ENCODE assay signal across 8 cellular contexts in the genomic region with DNA sequence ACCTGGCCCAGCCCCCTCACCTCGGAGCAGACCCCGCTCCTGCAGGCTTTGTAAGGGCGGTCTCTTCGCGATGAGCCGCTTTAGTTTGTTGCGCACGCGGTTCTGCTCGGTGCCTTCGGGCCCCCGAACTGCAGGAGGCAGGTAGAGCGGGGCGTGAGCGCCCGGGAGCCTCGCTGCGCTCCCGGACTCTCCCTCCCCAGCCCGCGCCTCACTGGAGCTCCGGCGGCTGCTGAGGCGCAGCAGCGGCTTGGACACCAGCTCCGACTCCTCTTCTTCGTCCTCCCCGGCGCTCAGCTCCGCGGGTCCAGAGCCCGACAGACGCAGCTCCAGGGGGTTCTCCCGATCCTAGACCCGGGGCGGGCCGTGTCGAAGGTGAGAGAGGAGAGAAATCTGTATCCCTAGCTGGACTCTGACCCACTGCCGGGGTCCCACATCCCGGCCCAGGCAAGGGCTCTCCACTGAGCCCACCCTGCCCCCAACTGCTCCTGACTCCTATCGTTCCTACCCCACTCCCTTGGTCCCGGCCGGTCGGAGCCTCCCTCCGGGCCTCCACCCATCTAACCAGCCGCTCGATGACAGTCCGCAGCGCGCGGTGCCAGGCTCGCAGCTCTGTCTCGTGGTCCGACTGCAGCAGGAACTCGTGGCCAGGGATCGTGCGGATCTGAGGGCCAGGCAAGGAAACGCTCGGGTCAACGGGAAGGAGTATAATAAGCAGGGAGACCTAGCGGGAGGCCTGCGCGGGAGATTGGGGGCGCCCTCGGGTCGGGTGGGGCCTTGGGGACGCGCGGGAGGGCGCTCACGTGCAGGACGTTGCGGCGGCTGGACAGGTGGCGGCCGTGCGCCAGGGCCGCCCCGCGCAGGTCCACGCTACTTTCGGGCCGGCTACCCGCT. TPM values are rescaled to one million over a fixed set of nuclear protein-coding genes. Genes with fewer than 3 reads are reported as not detected.
A peak's percentile ranks its signal among the peaks of the same experiment; 100 is the strongest.
DNase-seq lines count a peak whose midpoint lies in the region; ATAC-seq and TF ChIP-seq lines count a peak whose summit lies in the region.

No MANE protein-coding gene starts in this region.

- ATAC-seq in CD4-positive, CD25-positive, alpha-beta regulatory T cell (ENCODE audit: low read depth in 2 of 2): no peak
- ATAC-seq in HG03354 (IDR thresholded peaks at IDR 0.05; ENCODE audit: poor library complexity, severe bottlenecking, unreplicated experiment) (peak; percentile 13), mucosa of descending colon (peak; percentile 21), HG03342 (IDR thresholded peaks at IDR 0.05; ENCODE audit: unreplicated experiment) (no peak), HG03039 (IDR thresholded peaks at IDR 0.05; ENCODE audit: unreplicated experiment) (no peak)

- peak overlapping the region; percentile 43 to 45 for H3K9ac ChIP-seq in duodenal mucosa (ENCODE audit: low read depth in 1 of 2, low read length in 2 of 2)

- intact Hi-C loops in mucosa of descending colon (cut with DNase I, micrococcal nuclease): no loop called here

- no peak for DNase-seq in CD4-positive, CD25-positive, alpha-beta regulatory T cell
- DNase-seq in mucosa of descending colon: peak in 1 of 3 donors; percentile 62
- no peak for DNase-seq in NCI-H2081 (lab: John Stamatoyannopoulos, UW)
- no peak for DNase-seq in activated CD8-positive, alpha-beta memory T cell treated with anti-CD3 and anti-CD28 coated beads, Interleukin-2, amount 50 U/mL, for 4 hours

- peaks cover 13 to 87% (median 64%) of the 10 kb centered on the region in 4 donors for H3K4me1 Mint-ChIP-seq in CD4-positive, CD25-positive, alpha-beta regulatory T cell

- H3K4me3 Mint-ChIP-seq in CD4-positive, CD25-positive, alpha-beta regulatory T cell: peak overlapping the region in 3 of 4 donors; percentile 90 to 100 (median 100)

- peak overlapping the region; percentile 97 for H3K27ac ChIP-seq in CD4-positive, CD25-positive, alpha-beta regulatory T cell (ENCODE audit: insufficient read depth, low read length, poor library complexity, severe bottlenecking)
- no peak overlapping the region for H3K27ac ChIP-seq in duodenal mucosa (ENCODE audit: low read depth, low read length)

- peak overlapping the region; percentile 93 for H3K4me3 ChIP-seq in CD4-positive, CD25-positive, alpha-beta regulatory T cell (ENCODE audit: low read depth, low read length)
- peak overlapping the region; percentile 66 to 72 for H3K4me3 ChIP-seq in duodenal mucosa (ENCODE audit: low read depth in 1 of 2, low read length in 2 of 2)
- no peak overlapping the region for H3K4me3 ChIP-seq in mucosa of descending colon

- no peaks in the 10 kb centered on the region for H3K27me3 Mint-ChIP-seq in CD4-positive, CD25-positive, alpha-beta regulatory T cell

- no peaks in the 10 kb centered on the region for H3K9me3 ChIP-seq in CD4-positive, CD25-positive, alpha-beta regulatory T cell (ENCODE audit: control insufficient read depth in 2 of 2, low read length in 2 of 2)
- no peaks in the 10 kb centered on the region for H3K9me3 ChIP-seq in duodenal mucosa (ENCODE audit: control insufficient read depth in 1 of 2, low read length in 2 of 2)
- no peaks in the 10 kb centered on the region for H3K9me3 ChIP-seq in mucosa of descending colon

- TF ChIP-seq CTCF in mucosa of descending colon (IDR thresholded peaks at IDR 0.05): no peak

- peaks cover 87% of the 10 kb centered on the region for H3K4me1 ChIP-seq in CD4-positive, CD25-positive, alpha-beta regulatory T cell (ENCODE audit: control insufficient read depth, insufficient read depth, low read length, poor library complexity, severe bottlenecking)
- H3K4me1 ChIP-seq in duodenal mucosa (ENCODE audit: control insufficient read depth in 1 of 2, insufficient read depth in 2 of 2, low read length in 2 of 2) (peaks cover 43 to 56% of the 10 kb centered on the region in 2 donors), mucosa of descending colon (ENCODE audit: low read depth) (peaks cover 22% of the 10 kb centered on the region)

- no peaks in the 10 kb centered on the region for H3K27me3 ChIP-seq in CD4-positive, CD25-positive, alpha-beta regulatory T cell (ENCODE audit: control insufficient read depth, insufficient read depth, low read length)
- H3K27me3 ChIP-seq in duodenal mucosa (ENCODE audit: control insufficient read depth in 1 of 2, insufficient read depth in 2 of 2, low read length in 2 of 2): peaks cover 7 to 35% of the 10 kb centered on the region in 2 donors

- peak overlapping the region; percentile 79 to 99 (median 88) for H3K27ac Mint-ChIP-seq in CD4-positive, CD25-positive, alpha-beta regulatory T cell

- H3K9me3 Mint-ChIP-seq in CD4-positive, CD25-positive, alpha-beta regulatory T cell: no peaks in the 10 kb centered on the region

- H3K36me3 Mint-ChIP-seq in CD4-positive, CD25-positive, alpha-beta regulatory T cell: peaks cover 46% of the 10 kb centered on the region

- H3K36me3 ChIP-seq in CD4-positive, CD25-positive, alpha-beta regulatory T cell (ENCODE audit: control insufficient read depth, insufficient read depth, low read length): peaks cover 49% of the 10 kb centered on the region
- H3K36me3 ChIP-seq in duodenal mucosa (ENCODE audit: control insufficient read depth in 1 of 2, insufficient read depth in 2 of 2, low read length in 2 of 2) (peaks cover 2 to 18% of the 10 kb centered on the region in 2 donors), mucosa of descending colon (ENCODE audit: low read depth) (no peaks in the 10 kb centered on the region)

RNA-seq across cellular contexts. Expression of gene ARHGAP9, which starts 4.2 kb away (rescaled TPM):
- 403 TPM for total RNA-seq in CD4-positive, CD25-positive, alpha-beta regulatory T cell
- polyA plus RNA-seq in CD4-positive, CD25-positive, alpha-beta regulatory T cell: 100 to 1,000 TPM; 173 to 192 (median 182) TPM
- total RNA-seq in mucosa of descending colon: 10 to 100 TPM in 2 of 3 donors, 1 to 10 TPM in 1; 8.8 to 18.5 (median 15.0) TPM

RNA-seq across cellular contexts. Expression of gene MARS1, which starts 12.4 kb away (rescaled TPM):
- 219 TPM for total RNA-seq in CD4-positive, CD25-positive, alpha-beta regulatory T cell
- 10 to 100 TPM; 71.9 to 89.4 (median 80.1) TPM for polyA plus RNA-seq in CD4-positive, CD25-positive, alpha-beta regulatory T cell
- total RNA-seq in mucosa of descending colon: 100 to 1,000 TPM in 1 of 3 donors, 10 to 100 TPM in 2; 63.7 to 117 (median 94.7) TPM

RNA-seq across cellular contexts. Expression of gene GLI1, which starts 15.9 kb away (rescaled TPM):
- total RNA-seq in CD4-positive, CD25-positive, alpha-beta regulatory T cell: 0.47 TPM
- polyA plus RNA-seq in CD4-positive, CD25-positive, alpha-beta regulatory T cell: under 1 TPM in 3 of 4 donors, not detected in 1; 0.07 to 0.23 (median 0.13) TPM
- 1 to 10 TPM in 2 of 3 donors, under 1 TPM in 1; 0.46 to 2.0 (median 1.9) TPM for total RNA-seq in mucosa of descending colon

RNA-seq across cellular contexts. Expression of gene INHBE, which starts 20.4 kb away (rescaled TPM):
- total RNA-seq in CD4-positive, CD25-positive, alpha-beta regulatory T cell: not detected
- polyA plus RNA-seq in CD4-positive, CD25-positive, alpha-beta regulatory T cell: under 1 TPM in 1 of 4 donors, not detected in 3; 0.06 TPM
- not detected for total RNA-seq in mucosa of descending colon

RNA-seq across cellular contexts. Expression of gene INHBC, which starts 40.9 kb away (rescaled TPM):
- not detected for total RNA-seq in CD4-positive, CD25-positive, alpha-beta regulatory T cell
- polyA plus RNA-seq in CD4-positive, CD25-positive, alpha-beta regulatory T cell: under 1 TPM in 1 of 4 donors, not detected in 3; 0.21 TPM
- total RNA-seq in mucosa of descending colon: not detected

Comparison
In these comparisons a context has a peak if more than half of its experiments do, and no peak if none do; other contexts are left out.
1. ATAC-seq: peak in HG03354 (single experiment) and mucosa of descending colon (single experiment); none in CD4-positive, CD25-positive, alpha-beta regulatory T cell (0 of 2), HG03342 (single experiment) and HG03039 (single experiment).
2. RNA of gene ARHGAP9, which starts 4.2 kb away (total RNA-seq): 403 TPM in CD4-positive, CD25-positive, alpha-beta regulatory T cell (single experiment); 8.8 to 18.5 TPM in mucosa of descending colon; every median in the first group is over 10 times any median in the second.